Comparison of ENCODE assay signal across 15 cellular contexts in the genomic region with DNA sequence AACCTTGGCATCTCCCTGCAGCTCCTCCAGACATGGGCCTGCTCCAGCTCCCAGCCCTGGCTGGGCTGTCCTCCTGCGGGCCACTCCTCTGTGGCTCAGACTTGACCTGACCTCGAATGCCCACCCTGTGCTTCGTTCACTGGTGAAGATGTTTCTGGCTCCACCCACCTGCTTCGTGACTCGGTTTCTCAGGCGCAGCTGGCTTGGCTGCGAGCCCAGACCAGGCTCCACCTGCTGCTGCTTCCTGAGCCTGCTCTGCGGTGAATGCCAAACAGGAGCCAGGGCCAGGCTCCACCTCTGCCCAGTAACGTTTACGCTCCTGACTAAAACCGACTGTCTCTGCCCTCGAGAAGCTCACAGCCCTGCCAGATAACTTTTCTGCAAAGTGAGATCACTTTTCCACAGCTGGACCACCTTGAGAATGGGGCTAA. TPM values are rescaled to one million over a fixed set of nuclear protein-coding genes. Genes with fewer than 3 reads are reported as not detected.
DNase-seq lines count a peak whose midpoint lies in the region; TF ChIP-seq lines count a peak whose summit lies in the region.
"Had no signal": no experiment of that assay in that cellular context is flagged by ENCODE, and none has a peak within 500 bp of the region (broad histone marks: within the 10 kb centered on the region; RNA-seq: fewer than 3 reads in every experiment).

No MANE protein-coding gene starts in this region.

- peak overlapping the region; percentile 73 for H3K27ac ChIP-seq in RWPE1
- H3K27ac ChIP-seq in stomach = peak overlapping the region in 1 of 5 donors; percentile 13
- no peak overlapping the region for H3K27ac ChIP-seq in spleen
- H3K27ac ChIP-seq: suprapubic skin had no signal

- CTCF ChIA-PET in RWPE1 (lab: Yijun Ruan, JAX) = interaction anchor here (0.6 to 1.5 kb wide), 2 partner anchors 12 to 54 kb away, joined by 3 to 6 read pairs; no protein-coding TSS in a partner anchor

- no peak for DNase-seq in activated T-cell treated with anti-CD3 and anti-CD28 coated beads, Interleukin-2, amount 50 U/mL, for 24 hours
- no peak for DNase-seq in activated T-cell treated with anti-CD3 and anti-CD28 coated beads, Interleukin-2, amount 50 U/mL, for 48 hours
- DNase-seq in RWPE1 (ENCODE audit: low spot score) (peak; percentile 55), islet precursor cell (peak; percentile 46), stomach (peak; percentile 71), spleen (no peak)
- no peak for DNase-seq in activated CD4-positive, alpha-beta T cell treated with anti-CD3 and anti-CD28 coated beads for 4 hours
- DNase-seq in effector CD8-positive, alpha-beta T cell (lab: John Stamatoyannopoulos, UW) = no peak
- DNase-seq: effector memory CD8-positive, alpha-beta T cell; H9; stimulated activated CD4-positive, alpha-beta T cell treated with anti-CD3 and anti-CD28 coated beads, Interleukin-4, amount 100 ng/mL, for 1 hour had no signal

- no peaks in the 10 kb centered on the region for H3K4me1 Mint-ChIP-seq in activated T-cell treated with anti-CD3 and anti-CD28 coated beads, Interleukin-2, amount 50 U/mL, for 24 hours (ENCODE audit: low read depth)

- no peak for TF ChIP-seq CTCF in RWPE1 (conservative IDR thresholded peaks at IDR 0.05; ENCODE audit: low read depth)
- no peak for TF ChIP-seq CTCF in stomach (IDR thresholded peaks at IDR 0.05)
- TF ChIP-seq CTCF in spleen (IDR thresholded peaks at IDR 0.05 in 8 of 11, conservative IDR thresholded peaks at IDR 0.05 in 3 of 11) = no peak

- H3K9me3 Mint-ChIP-seq in activated T-cell treated with anti-CD3 and anti-CD28 coated beads, Interleukin-2, amount 50 U/mL, for 24 hours = no peaks in the 10 kb centered on the region
- H3K9me3 Mint-ChIP-seq: activated naive CD4-positive, alpha-beta T cell treated with anti-CD3 and anti-CD28 coated beads, Interleukin-2, amount 50 U/mL, for 24 hours; effector memory CD8-positive, alpha-beta T cell; H9; neural crest cell had no signal

- H3K4me3 ChIP-seq in stomach (no peak overlapping the region), spleen (no peak overlapping the region)
- H3K4me3 ChIP-seq: suprapubic skin had no signal

- H3K36me3 Mint-ChIP-seq in activated T-cell treated with anti-CD3 and anti-CD28 coated beads, Interleukin-2, amount 50 U/mL, for 24 hours (ENCODE audit: low read depth) = peaks cover 98% of the 10 kb centered on the region

- H3K4me1 ChIP-seq in stomach = peaks cover 0 to 21% (median 15%) of the 10 kb centered on the region in 4 donors
- no peaks in the 10 kb centered on the region for H3K4me1 ChIP-seq in spleen

- no peaks in the 10 kb centered on the region for H3K27me3 Mint-ChIP-seq in activated T-cell treated with anti-CD3 and anti-CD28 coated beads, Interleukin-2, amount 50 U/mL, for 24 hours
- H3K27me3 Mint-ChIP-seq: activated naive CD4-positive, alpha-beta T cell treated with anti-CD3 and anti-CD28 coated beads, Interleukin-2, amount 50 U/mL, for 24 hours; effector memory CD8-positive, alpha-beta T cell had no signal

- no peak overlapping the region for H3K4me3 Mint-ChIP-seq in activated T-cell treated with anti-CD3 and anti-CD28 coated beads, Interleukin-2, amount 50 U/mL, for 24 hours
- H3K4me3 Mint-ChIP-seq: activated naive CD4-positive, alpha-beta T cell treated with anti-CD3 and anti-CD28 coated beads, Interleukin-2, amount 50 U/mL, for 24 hours; effector memory CD8-positive, alpha-beta T cell; H9; neural crest cell had no signal

- WGBS in stomach, 5 donors = 31 to 52% (median 40%) methylated on average over 8 to 12 of the region's 12 CpGs
- WGBS in spleen, 5 donors = 80 to 88% (median 83%) methylated on average over 12 of the region's 12 CpGs

- POLR2A ChIA-PET in RWPE1 (lab: Yijun Ruan, JAX; ENCODE audit: low non-redundant PET) = no interaction called here

- intact Hi-C loops in stomach (cut with DNase I; ENCODE audit: low total_unique reads) (no loop called here), spleen (cut with DNase I; ENCODE audit: low total_unique reads) (no loop called here)

- H3K36me3 ChIP-seq in stomach = peaks cover 62 to 97% (median 96%) of the 10 kb centered on the region in 4 donors
- peaks cover 0 to 100% (median 92%) of the 10 kb centered on the region in 6 donors for H3K36me3 ChIP-seq in spleen

- TF ChIP-seq EP300 in stomach (IDR thresholded peaks at IDR 0.05) = no peak

- TF ChIP-seq POLR2A in stomach (IDR thresholded peaks at IDR 0.05) = no peak
- no peak for TF ChIP-seq POLR2A in spleen (IDR thresholded peaks at IDR 0.05)

- peak overlapping the region; percentile 13 for H3K27ac Mint-ChIP-seq in activated T-cell treated with anti-CD3 and anti-CD28 coated beads, Interleukin-2, amount 50 U/mL, for 24 hours
- H3K27ac Mint-ChIP-seq: activated naive CD4-positive, alpha-beta T cell treated with anti-CD3 and anti-CD28 coated beads, Interleukin-2, amount 50 U/mL, for 24 hours; effector memory CD8-positive, alpha-beta T cell had no signal

- H3K9me3 ChIP-seq in stomach (no peaks in the 10 kb centered on the region), spleen (no peaks in the 10 kb centered on the region)
- H3K9me3 ChIP-seq: suprapubic skin had no signal

- no peaks in the 10 kb centered on the region for H3K27me3 ChIP-seq in stomach
- no peaks in the 10 kb centered on the region for H3K27me3 ChIP-seq in spleen (replicated peaks in 1 of 7)
- H3K27me3 ChIP-seq: suprapubic skin had no signal

RNA-seq across cellular contexts. Expression of a gene that starts 8.9 kb away (rescaled TPM):
- 1 to 10 TPM in 2 of 5 donors, under 1 TPM in 1, not detected in 2; 0.37 to 5.8 (median 1.4) TPM for total RNA-seq in stomach
- not detected for polyA plus RNA-seq in stomach
- total RNA-seq in spleen = under 1 TPM in 3 of 7 donors, not detected in 4; 0.19 to 0.41 (median 0.33) TPM
- polyA plus RNA-seq in spleen = under 1 TPM in 1 of 3 donors, not detected in 2; 0.13 TPM
- total RNA-seq: M059J had no signal

RNA-seq across cellular contexts. Expression of a gene that starts 31.4 kb away (rescaled TPM):
- total RNA-seq in stomach (10 to 100 TPM in 4 of 5 donors, 1 to 10 TPM in 1; 5.3 to 52.1 (median 27.9) TPM), spleen (10 to 100 TPM; 35.1 to 57.0 (median 48.4) TPM)
- polyA plus RNA-seq in stomach (10 to 100 TPM; 12.8 to 17.4 (median 15.9) TPM), spleen (10 to 100 TPM in 1 of 3 donors, 1 to 10 TPM in 2; 6.4 to 36.1 (median 6.7) TPM)

RNA-seq across cellular contexts. Expression of a gene that starts 38.9 kb away (rescaled TPM):
- total RNA-seq in stomach (100 to 1,000 TPM in 2 of 5 donors, 10 to 100 TPM in 3; 32.2 to 420 (median 84.6) TPM), spleen (100 to 1,000 TPM in 1 of 7 donors, 10 to 100 TPM in 6; 56.3 to 106 (median 75.1) TPM)
- polyA plus RNA-seq in stomach (100 to 1,000 TPM in 1 of 3 donors, 10 to 100 TPM in 2; 71.9 to 101 (median 75.0) TPM), spleen (100 to 1,000 TPM in 2 of 3 donors, 10 to 100 TPM in 1; 60.3 to 148 (median 147) TPM)

RNA-seq across cellular contexts. Expression of a gene that starts 40.1 kb away (rescaled TPM):
- 10 to 100 TPM in 4 of 5 donors, 1 to 10 TPM in 1; 7.6 to 46.7 (median 18.5) TPM for total RNA-seq in stomach
- 10 to 100 TPM; 11.9 to 65.8 (median 41.0) TPM for polyA plus RNA-seq in stomach
- total RNA-seq in spleen = under 1 TPM in 1 of 7 donors, not detected in 6; 0.24 TPM
- polyA plus RNA-seq in spleen = under 1 TPM in 2 of 3 donors, not detected in 1; 0.09 to 0.16 TPM
- total RNA-seq: neural crest cell had no signal

RNA-seq across cellular contexts. Expression of a gene that starts 41.8 kb away (rescaled TPM):
- total RNA-seq in stomach = 100 to 1,000 TPM in 2 of 5 donors, 10 to 100 TPM in 3; 53.1 to 248 (median 72.8) TPM
- 10 to 100 TPM; 27.2 to 76.9 (median 56.5) TPM for polyA plus RNA-seq in stomach
- 10 to 100 TPM; 22.2 to 54.6 (median 32.7) TPM for total RNA-seq in spleen
- 100 to 1,000 TPM in 1 of 3 donors, 10 to 100 TPM in 2; 17.9 to 147 (median 38.1) TPM for polyA plus RNA-seq in spleen

Comparison
In these comparisons a context has a peak if more than half of its experiments do, and no peak if none do; other contexts are left out.
1. DNase-seq: peak in RWPE1 (single experiment), islet precursor cell (single experiment) and stomach (single experiment); none in activated T-cell treated with anti-CD3 and anti-CD28 coated beads, Interleukin-2, amount 50 U/mL, for 24 hours (single experiment), activated T-cell treated with anti-CD3 and anti-CD28 coated beads, Interleukin-2, amount 50 U/mL, for 48 hours (0 of 2), activated CD4-positive, alpha-beta T cell treated with anti-CD3 and anti-CD28 coated beads for 4 hours (0 of 2), spleen (single experiment) and effector CD8-positive, alpha-beta T cell (single experiment).